Comparison of ENCODE assay signal across 24 cellular contexts in genomic region chr3:134576426-134576825, GRCh38.
DNase-seq lines count a peak whose midpoint lies in the region; ATAC-seq, FAIRE-seq and TF ChIP-seq lines count a peak whose summit lies in the region.
"Had no signal": no experiment of that assay in that cellular context is flagged by ENCODE, and none has a peak within 500 bp of the region (broad histone marks: within the 10 kb centered on the region; RNA-seq: fewer than 3 reads in every experiment).

No MANE protein-coding gene starts in this region.

- H3K27me3 Mint-ChIP-seq in activated CD4-positive, alpha-beta T cell treated with anti-CD3 and anti-CD28 coated beads for 36 hours, result no peaks in the 10 kb centered on the region

- H3K27ac Mint-ChIP-seq in activated CD4-positive, alpha-beta T cell treated with anti-CD3 and anti-CD28 coated beads for 36 hours, result no peak overlapping the region
- H3K27ac Mint-ChIP-seq: CD4-positive, CD25-positive, alpha-beta regulatory T cell; GM23338; HFFc6 had no signal

- POLR2A ChIA-PET in activated CD4-positive, alpha-beta T cell treated with anti-CD3 and anti-CD28 coated beads for 36 hours (lab: Charles Lee), result no interaction called here

- H3K27me3 ChIP-seq in small intestine (ENCODE audit: control insufficient read depth in 2 of 2, insufficient read depth in 2 of 2, low read length in 2 of 2), result no peaks in the 10 kb centered on the region
- H3K27me3 ChIP-seq: BLaER1, SJSA1 had no signal

- no peak overlapping the region for H3K27ac ChIP-seq in small intestine (ENCODE audit: low read depth in 1 of 2, low read length in 1 of 2)
- H3K27ac ChIP-seq: BLaER1, SJSA1 had no signal

- no peaks in the 10 kb centered on the region for H3K4me1 Mint-ChIP-seq in activated CD4-positive, alpha-beta T cell treated with anti-CD3 and anti-CD28 coated beads for 36 hours

- DNase-seq in ELF-1 (ENCODE audit: low read depth, low spot score), result peak; percentile 24
- peak; percentile 88 for DNase-seq in NCI-H69 (lab: John Stamatoyannopoulos, UW)
- DNase-seq in mucosa of descending colon, result peak in 1 of 3 donors; percentile 29
- peak; percentile 73 for DNase-seq in small intestine
- DNase-seq in lower leg skin (ENCODE audit: low spot score in 2 of 2), result no peak
- DNase-seq in activated CD4-positive, alpha-beta T cell treated with anti-CD3 and anti-CD28 coated beads for 36 hours, result no peak
- DNase-seq: CD4-positive, CD25-positive, alpha-beta regulatory T cell; DMS53; HFFc6; KBM-7; MV-4-11; NCI-H187 treated with DMSO at 0.1 percent for 48 hours; NCI-H2107; NCI-H446; NCI-H524 treated with DMSO at 0.1 percent for 48 hours; Right ventricle myocardium superior; RPMI8226 had no signal

- H3K36me3 ChIP-seq in mucosa of descending colon (ENCODE audit: low read depth), result no peaks in the 10 kb centered on the region
- no peaks in the 10 kb centered on the region for H3K36me3 ChIP-seq in small intestine (ENCODE audit: control insufficient read depth in 2 of 2, insufficient read depth in 2 of 2, low read length in 2 of 2)
- H3K36me3 ChIP-seq: HAP-1, SJSA1 had no signal

- no peak for TF ChIP-seq CTCF in mucosa of descending colon (IDR thresholded peaks at IDR 0.05)
- TF ChIP-seq CTCF in lower leg skin (IDR thresholded peaks at IDR 0.05), result no peak

- CTCF ChIA-PET in activated CD4-positive, alpha-beta T cell treated with anti-CD3 and anti-CD28 coated beads for 36 hours (lab: Charles Lee), result interaction anchor here (1.3 kb wide), 1 partner anchor 25 kb away, joined by 6 read pairs; no protein-coding TSS in a partner anchor

- FAIRE-seq in small intestine (lab: Jason Lieb, UNC), result no peak
- FAIRE-seq: A204.1, G401.6 had no signal

- H3K4me3 Mint-ChIP-seq in activated CD4-positive, alpha-beta T cell treated with anti-CD3 and anti-CD28 coated beads for 36 hours, result no peak overlapping the region
- H3K4me3 Mint-ChIP-seq: CD4-positive, CD25-positive, alpha-beta regulatory T cell; GM23338; HFFc6 had no signal

- WGBS in small intestine, 3 donors, result 26 to 54% (median 37%) methylated on average over 6 of the region's 6 CpGs
- WGBS in lower leg skin, 2 donors, result 49 to 51% methylated on average over 6 of the region's 6 CpGs

- peaks cover 13% of the 10 kb centered on the region for H3K9me3 Mint-ChIP-seq in activated CD4-positive, alpha-beta T cell treated with anti-CD3 and anti-CD28 coated beads for 36 hours (ENCODE audit: low read depth)
- H3K9me3 Mint-ChIP-seq: HFFc6 had no signal

- TF ChIP-seq POLR2A in lower leg skin (IDR thresholded peaks at IDR 0.05), result no peak

- H3K9me3 ChIP-seq in mucosa of descending colon (no peaks in the 10 kb centered on the region), small intestine (ENCODE audit: control insufficient read depth, low read depth) (no peaks in the 10 kb centered on the region)
- H3K9me3 ChIP-seq: HAP-1, SJSA1 had no signal

- intact Hi-C loops in mucosa of descending colon (cut with DNase I, micrococcal nuclease), result no loop called here
- intact Hi-C loops in lower leg skin (cut with DNase I; ENCODE audit: low total_unique reads), result no loop called here
- intact Hi-C loops in activated CD4-positive, alpha-beta T cell treated with anti-CD3 and anti-CD28 coated beads for 36 hours (cut with DNase I, micrococcal nuclease), result no loop called here

- peak; percentile 88 for ATAC-seq in mucosa of descending colon
- no peak for ATAC-seq in activated CD4-positive, alpha-beta T cell treated with anti-CD3 and anti-CD28 coated beads for 36 hours
- ATAC-seq in GM21737 (IDR thresholded peaks at IDR 0.05; ENCODE audit: unreplicated experiment), result no peak
- ATAC-seq: GM23338 had no signal

- H3K36me3 Mint-ChIP-seq in activated CD4-positive, alpha-beta T cell treated with anti-CD3 and anti-CD28 coated beads for 36 hours (ENCODE audit: low read depth), result no peaks in the 10 kb centered on the region

- H3K4me3 ChIP-seq in mucosa of descending colon (no peak overlapping the region), small intestine (ENCODE audit: low read depth in 1 of 2, low read length in 2 of 2) (no peak overlapping the region), lower leg skin (ENCODE audit: low read depth, poor library complexity, severe bottlenecking) (no peak overlapping the region)
- H3K4me3 ChIP-seq: BLaER1, GM23338, HAP-1, SJSA1 had no signal

- H3K4me1 ChIP-seq in mucosa of descending colon (ENCODE audit: low read depth) (no peaks in the 10 kb centered on the region), small intestine (ENCODE audit: control insufficient read depth in 2 of 2, insufficient read depth in 1 of 2, low read depth in 1 of 2, low read length in 1 of 2) (no peaks in the 10 kb centered on the region)
- H3K4me1 ChIP-seq: BLaER1, SJSA1 had no signal

Comparison
In these comparisons a context has a peak if more than half of its experiments do, and no peak if none do; other contexts are left out.
1. DNase-seq: peak in ELF-1 (single experiment), NCI-H69 (single experiment) and small intestine (single experiment); none in lower leg skin (0 of 2) and activated CD4-positive, alpha-beta T cell treated with anti-CD3 and anti-CD28 coated beads for 36 hours (single experiment).